ENCODE assay signal across 11 cellular contexts in the genomic region with DNA sequence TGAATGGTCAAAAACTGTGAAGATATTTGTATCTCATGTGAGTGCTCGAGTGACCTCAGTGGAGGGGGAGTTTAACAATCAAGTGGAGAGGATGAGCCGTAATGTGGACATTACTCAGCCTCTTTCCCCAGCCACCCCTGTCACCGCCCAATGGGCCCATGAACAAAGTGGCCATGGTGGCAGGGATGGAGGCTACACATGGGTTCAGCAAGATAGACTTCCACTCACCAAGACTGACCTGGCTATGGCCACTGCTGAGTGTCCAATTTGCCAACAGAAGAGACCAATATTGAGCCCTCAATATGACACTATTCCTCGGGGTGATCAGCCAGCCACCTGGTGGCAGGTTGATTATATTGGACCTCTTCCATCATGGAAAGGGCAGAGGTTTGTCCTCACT. TPM values are rescaled to one million over a fixed set of nuclear protein-coding genes. Genes with fewer than 3 reads are reported as not detected.
"Had no signal": no experiment of that assay in that cellular context is flagged by ENCODE, and none has a peak within 500 bp of the region (broad histone marks: within the 10 kb centered on the region; RNA-seq: fewer than 3 reads in every experiment).

No MANE protein-coding gene starts in this region.

RNA-seq across cellular contexts. Expression of gene CCL4L2, which starts 10.8 kb away (rescaled TPM):
- total RNA-seq: dermis blood vessel endothelial cell, endothelial cell of umbilical vein, epithelial cell of proximal tubule, gastrocnemius medialis, glomerular endothelial cell, left lobe of liver, left ventricle myocardium inferior, mammary epithelial cell, myocyte had no signal

RNA-seq across cellular contexts. Expression of gene CCL3L1, which starts 25.1 kb away (rescaled TPM):
- total RNA-seq: dermis blood vessel endothelial cell, endothelial cell of umbilical vein, epithelial cell of proximal tubule, gastrocnemius medialis, glomerular endothelial cell, left ventricle myocardium inferior, mammary epithelial cell, myocyte had no signal

RNA-seq across cellular contexts. Expression of gene TBC1D3I, which starts 42.7 kb away (rescaled TPM):
- total RNA-seq: cerebellum, epithelial cell of proximal tubule, left ventricle myocardium inferior, lung, mammary epithelial cell had no signal

RNA-seq across cellular contexts. Expression of gene TBC1D3B, which starts 45.3 kb away (rescaled TPM):
- total RNA-seq: epithelial cell of proximal tubule had no signal
